In the genomic region with DNA sequence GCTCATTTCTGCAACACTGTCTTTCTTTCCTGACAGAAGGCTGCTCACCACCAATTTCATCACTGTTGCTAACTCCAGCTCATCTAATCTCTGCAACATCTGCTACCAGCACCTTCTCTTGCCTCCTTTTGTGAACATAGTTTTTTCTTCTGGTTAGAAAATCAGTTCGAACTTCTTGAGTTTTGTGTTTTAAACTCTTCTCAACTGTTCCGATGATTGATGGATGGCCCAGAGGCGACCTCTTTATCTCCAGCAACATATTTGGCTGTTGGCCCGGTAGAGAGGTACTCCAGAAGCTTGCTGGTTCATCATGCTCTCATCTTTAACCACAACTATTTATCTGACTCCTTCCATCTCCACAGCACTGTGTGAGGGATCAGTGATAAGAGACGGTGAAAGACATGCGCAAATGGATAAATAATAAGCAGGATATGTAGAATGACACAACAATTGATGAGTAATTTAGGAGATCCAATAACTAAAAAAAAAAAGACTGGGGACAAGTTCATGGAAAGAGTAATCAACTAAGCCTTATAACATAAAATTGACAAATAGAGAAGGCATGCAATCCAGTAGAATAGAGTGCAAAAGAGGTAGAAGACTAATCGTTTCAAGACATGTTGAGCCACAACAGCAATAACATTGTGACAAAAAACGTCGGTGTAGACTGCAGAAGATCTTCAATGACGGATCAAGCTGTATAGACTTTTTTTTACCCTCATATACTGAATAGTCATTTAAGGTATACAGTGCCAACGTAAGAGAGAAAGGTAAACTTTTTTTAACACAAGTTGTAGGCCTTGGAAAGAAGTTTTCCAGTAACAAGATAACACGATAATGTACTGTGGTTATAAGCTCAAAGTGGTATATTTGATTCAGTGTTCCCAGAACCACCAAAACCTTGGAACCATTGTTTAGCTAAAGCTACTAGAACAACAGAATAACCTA, we compare ENCODE assay signal across 1 cellular context.
TF ChIP-seq lines count a peak whose summit lies in the region.

No MANE protein-coding gene starts in this region.

TF ChIP-seq in K562, 482 proteins besides CTCF, POLR2A, EP300 and RAD21 (continued from another document and continues in another):
- TF ChIP-seq, protein P1, sequence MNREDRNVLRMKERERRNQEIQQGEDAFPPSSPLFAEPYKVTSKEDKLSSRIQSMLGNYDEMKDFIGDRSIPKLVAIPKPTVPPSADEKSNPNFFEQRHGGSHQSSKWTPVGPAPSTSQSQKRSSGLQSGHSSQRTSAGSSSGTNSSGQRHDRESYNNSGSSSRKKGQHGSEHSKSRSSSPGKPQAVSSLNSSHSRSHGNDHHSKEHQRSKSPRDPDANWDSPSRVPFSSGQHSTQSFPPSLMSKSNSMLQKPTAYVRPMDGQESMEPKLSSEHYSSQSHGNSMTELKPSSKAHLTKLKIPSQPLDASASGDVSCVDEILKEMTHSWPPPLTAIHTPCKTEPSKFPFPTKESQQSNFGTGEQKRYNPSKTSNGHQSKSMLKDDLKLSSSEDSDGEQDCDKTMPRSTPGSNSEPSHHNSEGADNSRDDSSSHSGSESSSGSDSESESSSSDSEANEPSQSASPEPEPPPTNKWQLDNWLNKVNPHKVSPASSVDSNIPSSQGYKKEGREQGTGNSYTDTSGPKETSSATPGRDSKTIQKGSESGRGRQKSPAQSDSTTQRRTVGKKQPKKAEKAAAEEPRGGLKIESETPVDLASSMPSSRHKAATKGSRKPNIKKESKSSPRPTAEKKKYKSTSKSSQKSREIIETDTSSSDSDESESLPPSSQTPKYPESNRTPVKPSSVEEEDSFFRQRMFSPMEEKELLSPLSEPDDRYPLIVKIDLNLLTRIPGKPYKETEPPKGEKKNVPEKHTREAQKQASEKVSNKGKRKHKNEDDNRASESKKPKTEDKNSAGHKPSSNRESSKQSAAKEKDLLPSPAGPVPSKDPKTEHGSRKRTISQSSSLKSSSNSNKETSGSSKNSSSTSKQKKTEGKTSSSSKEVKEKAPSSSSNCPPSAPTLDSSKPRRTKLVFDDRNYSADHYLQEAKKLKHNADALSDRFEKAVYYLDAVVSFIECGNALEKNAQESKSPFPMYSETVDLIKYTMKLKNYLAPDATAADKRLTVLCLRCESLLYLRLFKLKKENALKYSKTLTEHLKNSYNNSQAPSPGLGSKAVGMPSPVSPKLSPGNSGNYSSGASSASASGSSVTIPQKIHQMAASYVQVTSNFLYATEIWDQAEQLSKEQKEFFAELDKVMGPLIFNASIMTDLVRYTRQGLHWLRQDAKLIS (CRISPR knock-in tag; IDR thresholded peaks at IDR 0.05), result peak; percentile 86
- TF ChIP-seq SMARCE1 (IDR thresholded peaks at IDR 0.05), result peak; percentile 100
- TF ChIP-seq CBX1 (IDR thresholded peaks at IDR 0.05; ENCODE audit: low read depth), result peak; percentile 50; the same call in 1 of the 2 replicates
- TF ChIP-seq, protein P2, sequence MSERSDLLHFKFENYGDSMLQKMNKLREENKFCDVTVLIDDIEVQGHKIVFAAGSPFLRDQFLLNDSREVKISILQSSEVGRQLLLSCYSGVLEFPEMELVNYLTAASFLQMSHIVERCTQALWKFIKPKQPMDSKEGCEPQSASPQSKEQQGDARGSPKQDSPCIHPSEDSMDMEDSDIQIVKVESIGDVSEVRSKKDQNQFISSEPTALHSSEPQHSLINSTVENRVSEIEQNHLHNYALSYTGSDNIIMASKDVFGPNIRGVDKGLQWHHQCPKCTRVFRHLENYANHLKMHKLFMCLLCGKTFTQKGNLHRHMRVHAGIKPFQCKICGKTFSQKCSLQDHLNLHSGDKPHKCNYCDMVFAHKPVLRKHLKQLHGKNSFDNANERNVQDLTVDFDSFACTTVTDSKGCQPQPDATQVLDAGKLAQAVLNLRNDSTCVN (CRISPR knock-in tag; IDR thresholded peaks at IDR 0.05), result 0 out of 2 replicates have a peak, but pooled peaks have one; percentile 2
- TF ChIP-seq, protein P3, sequence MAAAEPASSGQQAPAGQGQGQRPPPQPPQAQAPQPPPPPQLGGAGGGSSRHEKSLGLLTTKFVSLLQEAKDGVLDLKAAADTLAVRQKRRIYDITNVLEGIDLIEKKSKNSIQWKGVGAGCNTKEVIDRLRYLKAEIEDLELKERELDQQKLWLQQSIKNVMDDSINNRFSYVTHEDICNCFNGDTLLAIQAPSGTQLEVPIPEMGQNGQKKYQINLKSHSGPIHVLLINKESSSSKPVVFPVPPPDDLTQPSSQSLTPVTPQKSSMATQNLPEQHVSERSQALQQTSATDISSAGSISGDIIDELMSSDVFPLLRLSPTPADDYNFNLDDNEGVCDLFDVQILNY (CRISPR knock-in tag; IDR thresholded peaks at IDR 0.05), result no peak
- no peak for TF ChIP-seq XRCC3 (IDR thresholded peaks at IDR 0.05)
- TF ChIP-seq ZNF324 (CRISPR knock-in tag; IDR thresholded peaks at IDR 0.05), result no peak
- TF ChIP-seq, protein P4, sequence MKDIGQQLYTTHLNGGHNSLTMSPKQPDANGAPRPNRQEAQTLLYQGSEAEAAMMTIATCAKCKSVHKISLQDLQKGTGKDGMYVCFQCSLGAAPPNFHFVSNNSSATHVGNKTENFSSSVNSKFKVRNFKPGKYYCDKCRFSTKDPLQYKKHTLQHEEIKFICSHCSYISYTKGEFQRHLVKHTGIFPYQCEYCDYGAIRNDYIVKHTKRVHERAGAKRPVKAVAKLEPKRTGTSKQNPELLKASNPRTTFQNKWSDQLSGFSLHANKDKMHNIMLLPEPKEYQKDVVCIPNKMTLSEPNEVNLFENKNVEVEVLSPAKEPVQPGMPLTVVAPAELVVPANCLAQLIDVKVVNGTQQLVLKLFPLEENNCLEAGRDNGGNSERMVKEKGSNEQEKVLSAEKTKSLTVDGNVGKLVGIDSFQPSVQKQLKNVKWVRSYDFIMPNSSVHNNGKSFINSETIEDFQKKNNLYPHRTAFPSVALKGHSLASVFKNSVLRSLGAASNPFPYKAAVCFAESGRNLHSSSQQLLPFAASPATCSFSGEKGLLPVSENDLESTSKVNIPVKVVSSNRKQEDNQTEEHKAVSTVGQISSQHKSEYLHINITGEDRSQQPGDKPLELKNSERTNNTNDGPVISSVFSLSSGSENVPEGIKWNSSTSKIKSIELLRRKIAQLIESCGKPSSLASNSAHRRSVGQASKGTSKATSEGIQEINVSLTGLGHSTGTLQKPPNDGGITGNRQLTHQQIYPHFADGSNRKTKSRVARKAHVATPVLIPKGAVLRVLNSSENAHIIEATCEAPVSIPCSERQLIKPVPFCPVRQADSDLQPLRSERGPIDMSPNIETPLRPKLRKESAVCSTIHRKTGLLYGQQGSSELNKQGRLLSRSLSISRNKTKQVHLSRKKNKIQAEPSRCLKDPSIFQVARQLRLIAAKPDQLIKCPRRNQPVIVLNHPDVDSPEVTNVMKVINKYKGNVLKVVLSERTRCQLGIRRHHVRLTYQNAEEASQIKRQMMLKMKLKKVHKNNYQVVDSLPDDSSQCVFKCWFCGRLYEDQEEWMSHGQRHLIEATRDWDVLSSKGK (CRISPR knock-in tag; IDR thresholded peaks at IDR 0.05), result no peak
- peak; percentile 4 for TF ChIP-seq BDP1 (IDR thresholded peaks at IDR 0.05; ENCODE audit: insufficient read depth, insufficient read length)
- TF ChIP-seq ZNF436 (CRISPR knock-in tag; IDR thresholded peaks at IDR 0.05), result no peak
- TF ChIP-seq HDAC6 (IDR thresholded peaks at IDR 0.05; ENCODE audit: low read depth, low read length), result no peak
- TF ChIP-seq ZSCAN29 (IDR thresholded peaks at IDR 0.05), result peak; percentile 96
- TF ChIP-seq ILF3 (IDR thresholded peaks at IDR 0.05; ENCODE audit: borderline replicate concordance), result peak; percentile 76
- TF ChIP-seq, protein P5, sequence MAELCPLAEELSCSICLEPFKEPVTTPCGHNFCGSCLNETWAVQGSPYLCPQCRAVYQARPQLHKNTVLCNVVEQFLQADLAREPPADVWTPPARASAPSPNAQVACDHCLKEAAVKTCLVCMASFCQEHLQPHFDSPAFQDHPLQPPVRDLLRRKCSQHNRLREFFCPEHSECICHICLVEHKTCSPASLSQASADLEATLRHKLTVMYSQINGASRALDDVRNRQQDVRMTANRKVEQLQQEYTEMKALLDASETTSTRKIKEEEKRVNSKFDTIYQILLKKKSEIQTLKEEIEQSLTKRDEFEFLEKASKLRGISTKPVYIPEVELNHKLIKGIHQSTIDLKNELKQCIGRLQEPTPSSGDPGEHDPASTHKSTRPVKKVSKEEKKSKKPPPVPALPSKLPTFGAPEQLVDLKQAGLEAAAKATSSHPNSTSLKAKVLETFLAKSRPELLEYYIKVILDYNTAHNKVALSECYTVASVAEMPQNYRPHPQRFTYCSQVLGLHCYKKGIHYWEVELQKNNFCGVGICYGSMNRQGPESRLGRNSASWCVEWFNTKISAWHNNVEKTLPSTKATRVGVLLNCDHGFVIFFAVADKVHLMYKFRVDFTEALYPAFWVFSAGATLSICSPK (IDR thresholded peaks at IDR 0.05; ENCODE audit: borderline replicate concordance), result peak; percentile 58; the same call in 1 of the 2 replicates
- TF ChIP-seq ZNF764 (CRISPR knock-in tag; IDR thresholded peaks at IDR 0.05; ENCODE audit: low read depth), result no peak
- peak; percentile 77; the same call in 1 of the 2 replicates for TF ChIP-seq GTF2E2 (tag; IDR thresholded peaks at IDR 0.05)
- TF ChIP-seq SMARCA5 (IDR thresholded peaks at IDR 0.05), result no peak
- 0 out of 4 replicates have a peak, but pooled peaks of 1 of the 2 experiments have one; percentile 37 for TF ChIP-seq FOXA3 (CRISPR knock-in tag; conservative IDR thresholded peaks at IDR 0.05 in 1 of 2, IDR thresholded peaks at IDR 0.05 in 1 of 2)
- TF ChIP-seq MTA2 (IDR thresholded peaks at IDR 0.05; ENCODE audit: low read depth), result peak; percentile 100
- TF ChIP-seq, protein P6, sequence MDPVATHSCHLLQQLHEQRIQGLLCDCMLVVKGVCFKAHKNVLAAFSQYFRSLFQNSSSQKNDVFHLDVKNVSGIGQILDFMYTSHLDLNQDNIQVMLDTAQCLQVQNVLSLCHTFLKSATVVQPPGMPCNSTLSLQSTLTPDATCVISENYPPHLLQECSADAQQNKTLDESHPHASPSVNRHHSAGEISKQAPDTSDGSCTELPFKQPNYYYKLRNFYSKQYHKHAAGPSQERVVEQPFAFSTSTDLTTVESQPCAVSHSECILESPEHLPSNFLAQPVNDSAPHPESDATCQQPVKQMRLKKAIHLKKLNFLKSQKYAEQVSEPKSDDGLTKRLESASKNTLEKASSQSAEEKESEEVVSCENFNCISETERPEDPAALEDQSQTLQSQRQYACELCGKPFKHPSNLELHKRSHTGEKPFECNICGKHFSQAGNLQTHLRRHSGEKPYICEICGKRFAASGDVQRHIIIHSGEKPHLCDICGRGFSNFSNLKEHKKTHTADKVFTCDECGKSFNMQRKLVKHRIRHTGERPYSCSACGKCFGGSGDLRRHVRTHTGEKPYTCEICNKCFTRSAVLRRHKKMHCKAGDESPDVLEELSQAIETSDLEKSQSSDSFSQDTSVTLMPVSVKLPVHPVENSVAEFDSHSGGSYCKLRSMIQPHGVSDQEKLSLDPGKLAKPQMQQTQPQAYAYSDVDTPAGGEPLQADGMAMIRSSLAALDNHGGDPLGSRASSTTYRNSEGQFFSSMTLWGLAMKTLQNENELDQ (CRISPR knock-in tag; IDR thresholded peaks at IDR 0.05; ENCODE audit: borderline replicate concordance), result no peak
- peak; percentile 95 to 97 for TF ChIP-seq NCOA2 (IDR thresholded peaks at IDR 0.05; ENCODE audit: partially characterized antibody in 2 of 2)
- peak; percentile 40 to 44; a peak in 2 of 4 replicates for TF ChIP-seq FOXK2 (conservative IDR thresholded peaks at IDR 0.05 in 1 of 2, IDR thresholded peaks at IDR 0.05 in 1 of 2; ENCODE audit: low read depth in 2 of 2)
- TF ChIP-seq NUFIP1 (IDR thresholded peaks at IDR 0.05; ENCODE audit: partially characterized antibody), result peak; percentile 48
- TF ChIP-seq TAF7 (tag; IDR thresholded peaks at IDR 0.05), result no peak
- TF ChIP-seq, protein P7, sequence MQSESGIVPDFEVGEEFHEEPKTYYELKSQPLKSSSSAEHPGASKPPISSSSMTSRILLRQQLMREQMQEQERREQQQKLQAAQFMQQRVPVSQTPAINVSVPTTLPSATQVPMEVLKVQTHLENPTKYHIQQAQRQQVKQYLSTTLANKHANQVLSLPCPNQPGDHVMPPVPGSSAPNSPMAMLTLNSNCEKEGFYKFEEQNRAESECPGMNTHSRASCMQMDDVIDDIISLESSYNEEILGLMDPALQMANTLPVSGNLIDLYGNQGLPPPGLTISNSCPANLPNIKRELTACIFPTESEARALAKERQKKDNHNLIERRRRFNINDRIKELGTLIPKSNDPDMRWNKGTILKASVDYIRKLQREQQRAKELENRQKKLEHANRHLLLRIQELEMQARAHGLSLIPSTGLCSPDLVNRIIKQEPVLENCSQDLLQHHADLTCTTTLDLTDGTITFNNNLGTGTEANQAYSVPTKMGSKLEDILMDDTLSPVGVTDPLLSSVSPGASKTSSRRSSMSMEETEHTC (IDR thresholded peaks at IDR 0.05), result peak; percentile 79; the same call in 1 of the 2 replicates
- no peak for TF ChIP-seq ZNF212 (CRISPR knock-in tag; IDR thresholded peaks at IDR 0.05)
- TF ChIP-seq POLR2AphosphoS5 (IDR thresholded peaks at IDR 0.05; ENCODE audit: control insufficient read depth, insufficient read depth, low read depth, low read length), result peak; percentile 98
- TF ChIP-seq, protein P8, sequence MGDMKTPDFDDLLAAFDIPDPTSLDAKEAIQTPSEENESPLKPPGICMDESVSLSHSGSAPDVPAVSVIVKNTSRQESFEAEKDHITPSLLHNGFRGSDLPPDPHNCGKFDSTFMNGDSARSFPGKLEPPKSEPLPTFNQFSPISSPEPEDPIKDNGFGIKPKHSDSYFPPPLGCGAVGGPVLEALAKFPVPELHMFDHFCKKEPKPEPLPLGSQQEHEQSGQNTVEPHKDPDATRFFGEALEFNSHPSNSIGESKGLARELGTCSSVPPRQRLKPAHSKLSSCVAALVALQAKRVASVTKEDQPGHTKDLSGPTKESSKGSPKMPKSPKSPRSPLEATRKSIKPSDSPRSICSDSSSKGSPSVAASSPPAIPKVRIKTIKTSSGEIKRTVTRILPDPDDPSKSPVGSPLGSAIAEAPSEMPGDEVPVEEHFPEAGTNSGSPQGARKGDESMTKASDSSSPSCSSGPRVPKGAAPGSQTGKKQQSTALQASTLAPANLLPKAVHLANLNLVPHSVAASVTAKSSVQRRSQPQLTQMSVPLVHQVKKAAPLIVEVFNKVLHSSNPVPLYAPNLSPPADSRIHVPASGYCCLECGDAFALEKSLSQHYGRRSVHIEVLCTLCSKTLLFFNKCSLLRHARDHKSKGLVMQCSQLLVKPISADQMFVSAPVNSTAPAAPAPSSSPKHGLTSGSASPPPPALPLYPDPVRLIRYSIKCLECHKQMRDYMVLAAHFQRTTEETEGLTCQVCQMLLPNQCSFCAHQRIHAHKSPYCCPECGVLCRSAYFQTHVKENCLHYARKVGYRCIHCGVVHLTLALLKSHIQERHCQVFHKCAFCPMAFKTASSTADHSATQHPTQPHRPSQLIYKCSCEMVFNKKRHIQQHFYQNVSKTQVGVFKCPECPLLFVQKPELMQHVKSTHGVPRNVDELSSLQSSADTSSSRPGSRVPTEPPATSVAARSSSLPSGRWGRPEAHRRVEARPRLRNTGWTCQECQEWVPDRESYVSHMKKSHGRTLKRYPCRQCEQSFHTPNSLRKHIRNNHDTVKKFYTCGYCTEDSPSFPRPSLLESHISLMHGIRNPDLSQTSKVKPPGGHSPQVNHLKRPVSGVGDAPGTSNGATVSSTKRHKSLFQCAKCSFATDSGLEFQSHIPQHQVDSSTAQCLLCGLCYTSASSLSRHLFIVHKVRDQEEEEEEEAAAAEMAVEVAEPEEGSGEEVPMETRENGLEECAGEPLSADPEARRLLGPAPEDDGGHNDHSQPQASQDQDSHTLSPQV (IDR thresholded peaks at IDR 0.05), result peak; percentile 77
- no peak; the same call in none of the 2 replicates for TF ChIP-seq HLTF (IDR thresholded peaks at IDR 0.05)
- TF ChIP-seq HNRNPH1 (optimal IDR thresholded peaks at IDR 0.05; ENCODE audit: low read depth, low read length), result no peak
- TF ChIP-seq RBFOX2 (IDR thresholded peaks at IDR 0.05; ENCODE audit: low read depth, low read length), result no peak
- TF ChIP-seq CBX8 (IDR thresholded peaks at IDR 0.05; ENCODE audit: borderline replicate concordance, extremely low read depth, low read depth, low read length, poor library complexity, severe bottlenecking), result no peak
- peak; percentile 96 for TF ChIP-seq ZBED1 (IDR thresholded peaks at IDR 0.05)
- no peak for TF ChIP-seq SRSF9 (IDR thresholded peaks at IDR 0.05; ENCODE audit: borderline replicate concordance, low read depth, low read length)
- TF ChIP-seq DDX20 (tag; IDR thresholded peaks at IDR 0.05; ENCODE audit: low read depth), result peak; percentile 70; the same call in 1 of the 2 replicates
